Comparison of ENCODE assay signal across 5 cellular contexts in the genomic region with DNA sequence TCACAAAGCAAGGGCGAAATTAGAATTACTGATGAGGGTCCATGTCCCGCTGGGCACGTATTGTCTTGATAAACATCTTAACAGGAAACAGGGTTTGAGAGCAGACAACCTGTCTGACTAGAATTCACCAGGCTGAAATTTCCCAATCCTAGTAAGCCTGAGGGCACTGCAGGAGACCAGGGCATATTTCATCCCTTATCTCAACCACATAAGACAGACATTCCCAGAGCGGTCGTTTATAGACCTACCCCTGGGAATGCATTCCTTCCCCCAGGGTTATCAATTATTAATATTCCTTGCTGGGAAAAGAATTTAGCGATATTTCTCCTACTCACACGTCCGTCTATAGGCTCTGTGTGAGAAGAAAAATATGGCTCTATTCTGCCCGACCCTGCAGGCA. TPM values are rescaled to one million over a fixed set of nuclear protein-coding genes. Genes with fewer than 3 reads are reported as not detected.
"Had no signal": no experiment of that assay in that cellular context is flagged by ENCODE, and none has a peak within 500 bp of the region (broad histone marks: within the 10 kb centered on the region; RNA-seq: fewer than 3 reads in every experiment).

No MANE protein-coding gene starts in this region.

RNA-seq across cellular contexts. Expression of a gene that starts 38.3 kb away (rescaled TPM):
- total RNA-seq: GM23248, H4, H7, HFFc6, HT1080 had no signal
- polyA plus RNA-seq: GM23248 had no signal
